ENCODE assay signal across 1 cellular context in the genomic region with DNA sequence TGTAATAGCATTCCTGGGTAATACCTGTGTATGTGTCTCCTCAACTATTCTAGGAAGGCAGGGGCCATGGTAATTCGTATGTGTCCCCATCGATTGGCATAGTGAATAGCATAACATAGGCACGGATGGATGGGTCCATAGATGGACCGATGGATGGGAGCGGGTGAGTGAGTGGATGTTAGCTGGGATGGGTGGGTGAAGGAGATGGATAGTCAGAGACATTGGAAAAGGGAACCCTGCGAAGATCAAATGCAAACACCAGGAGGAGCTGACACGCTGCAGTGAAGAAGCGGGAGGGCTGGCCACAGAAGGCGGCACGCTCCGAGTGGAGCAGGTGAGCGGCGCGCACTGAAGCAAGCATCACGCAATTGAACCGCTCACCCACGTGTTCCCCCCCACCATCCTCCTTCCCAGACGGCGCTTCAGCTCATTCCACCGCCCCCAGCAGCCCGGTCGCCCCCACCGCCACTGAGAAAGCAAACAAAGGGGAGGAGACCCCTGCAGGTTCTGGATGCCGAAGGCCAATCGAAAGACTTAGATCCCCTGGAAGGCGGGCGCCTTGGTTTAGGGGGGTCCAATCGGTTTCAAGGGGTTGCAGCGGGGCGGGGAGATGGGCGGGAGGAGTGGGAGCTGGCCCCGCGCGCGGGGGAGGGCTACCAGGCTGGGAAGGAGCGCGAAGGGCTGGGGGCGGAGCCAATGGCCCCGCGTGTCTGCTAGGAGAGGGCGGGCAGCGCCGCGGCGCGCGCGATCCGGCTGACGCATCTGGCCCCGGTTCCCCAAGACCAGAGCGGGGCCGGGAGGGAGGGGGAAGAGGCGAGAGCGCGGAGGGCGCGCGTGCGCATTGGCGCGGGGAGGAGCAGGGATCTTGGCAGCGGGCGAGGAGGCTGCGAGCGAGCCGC.
TF ChIP-seq lines count a peak whose summit lies in the region.

A gene (plus strand): TSS at position 839 of the 899 bp plus-strand sequence. CDS start 90 bp downstream, outside the sequence.

TF ChIP-seq in IMR-90, 13 proteins besides CTCF, POLR2A, EP300 and RAD21 (continued from another document):
- TF ChIP-seq, protein P1, sequence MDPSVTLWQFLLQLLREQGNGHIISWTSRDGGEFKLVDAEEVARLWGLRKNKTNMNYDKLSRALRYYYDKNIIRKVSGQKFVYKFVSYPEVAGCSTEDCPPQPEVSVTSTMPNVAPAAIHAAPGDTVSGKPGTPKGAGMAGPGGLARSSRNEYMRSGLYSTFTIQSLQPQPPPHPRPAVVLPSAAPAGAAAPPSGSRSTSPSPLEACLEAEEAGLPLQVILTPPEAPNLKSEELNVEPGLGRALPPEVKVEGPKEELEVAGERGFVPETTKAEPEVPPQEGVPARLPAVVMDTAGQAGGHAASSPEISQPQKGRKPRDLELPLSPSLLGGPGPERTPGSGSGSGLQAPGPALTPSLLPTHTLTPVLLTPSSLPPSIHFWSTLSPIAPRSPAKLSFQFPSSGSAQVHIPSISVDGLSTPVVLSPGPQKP (IDR thresholded peaks at IDR 0.05; ENCODE audit: borderline replicate concordance, low read depth, low read length), result no peak
- no peak for TF ChIP-seq CHD1 (IDR thresholded peaks at IDR 0.05; ENCODE audit: low read depth, low read length)
- TF ChIP-seq MAZ (IDR thresholded peaks at IDR 0.05; ENCODE audit: borderline replicate concordance, low read depth, low read length), result peak; percentile 98
- TF ChIP-seq SMC3 (IDR thresholded peaks at IDR 0.05; ENCODE audit: low read depth, low read length), result peak; percentile 69
- TF ChIP-seq CEBPB (IDR thresholded peaks at IDR 0.05; ENCODE audit: low read depth, low read length), result 0 out of 2 replicates have a peak, but pooled peaks have one; percentile 32
- no peak for TF ChIP-seq FOS (IDR thresholded peaks at IDR 0.05; ENCODE audit: low read depth, low read length)
- peak; percentile 66; the same call in 1 of the 2 replicates for TF ChIP-seq MXI1 (IDR thresholded peaks at IDR 0.05; ENCODE audit: borderline replicate concordance, low read depth, low read length)
- TF ChIP-seq, protein P2, sequence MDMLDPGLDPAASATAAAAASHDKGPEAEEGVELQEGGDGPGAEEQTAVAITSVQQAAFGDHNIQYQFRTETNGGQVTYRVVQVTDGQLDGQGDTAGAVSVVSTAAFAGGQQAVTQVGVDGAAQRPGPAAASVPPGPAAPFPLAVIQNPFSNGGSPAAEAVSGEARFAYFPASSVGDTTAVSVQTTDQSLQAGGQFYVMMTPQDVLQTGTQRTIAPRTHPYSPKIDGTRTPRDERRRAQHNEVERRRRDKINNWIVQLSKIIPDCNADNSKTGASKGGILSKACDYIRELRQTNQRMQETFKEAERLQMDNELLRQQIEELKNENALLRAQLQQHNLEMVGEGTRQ (IDR thresholded peaks at IDR 0.05; ENCODE audit: low read depth, low read length), result peak; percentile 65; the same call in 1 of the 2 replicates
- TF ChIP-seq MAFK (IDR thresholded peaks at IDR 0.05; ENCODE audit: low read depth, low read length), result no peak
- peak; percentile 61 for TF ChIP-seq RCOR1 (IDR thresholded peaks at IDR 0.05; ENCODE audit: insufficient replicate concordance, low read length)
- TF ChIP-seq RFX5 (IDR thresholded peaks at IDR 0.05; ENCODE audit: low read depth, low read length), result no peak
- TF ChIP-seq BHLHE40 (IDR thresholded peaks at IDR 0.05; ENCODE audit: low read depth, low read length), result peak; percentile 77
